21 cellular contexts compared by ENCODE assay signal in genomic region chr7:33486626-33487025, GRCh38.
DNase-seq lines count a peak whose midpoint lies in the region; ATAC-seq, FAIRE-seq and TF ChIP-seq lines count a peak whose summit lies in the region.
"Had no signal": no experiment of that assay in that cellular context is flagged by ENCODE, and none has a peak within 500 bp of the region (broad histone marks: within the 10 kb centered on the region; RNA-seq: fewer than 3 reads in every experiment).

No MANE protein-coding gene starts in this region.

- no peaks in the 10 kb centered on the region for H3K9me3 ChIP-seq in OCI-LY3 (ENCODE audit: insufficient read depth, low read length)
- H3K9me3 ChIP-seq: BLaER1 had no signal

- H3K4me1 ChIP-seq in OCI-LY3 (ENCODE audit: low read length): peaks cover 44% of the 10 kb centered on the region
- H3K4me1 ChIP-seq: BLaER1 had no signal

- H3K36me3 ChIP-seq in OCI-LY3 (replicated peaks; ENCODE audit: low read depth, low read length): no peaks in the 10 kb centered on the region
- H3K36me3 ChIP-seq: BLaER1 had no signal

- no peak for FAIRE-seq in GM12891 (lab: Jason Lieb, UNC)
- FAIRE-seq: GM19239, H54, HTR-8/SVneo, K562 had no signal

- DNase-seq in GM12891 (ENCODE audit: insufficient read length, low spot score) (no peak), NK-92 (lab: John Stamatoyannopoulos, UW; ENCODE audit: unreplicated experiment) (no peak), cardiac septum (ENCODE audit: low spot score) (no peak), NCI-H2227 (lab: John Stamatoyannopoulos, UW; ENCODE audit: unreplicated experiment) (no peak)
- DNase-seq: 8988T; Calu3; CD4-positive, alpha-beta memory T cell; DMS79 treated with DMSO at 0.1 percent for 48 hours; GF-D8; HCEC 1CT; IMR-90 had no signal

- no peak overlapping the region for H2AFZ ChIP-seq in OCI-LY3 (ENCODE audit: low read depth, low read length)
- H2AFZ ChIP-seq: GM23338 had no signal

- no peaks in the 10 kb centered on the region for H4K20me1 ChIP-seq in OCI-LY3 (ENCODE audit: insufficient read depth, low read length)
- H4K20me1 ChIP-seq: BLaER1 had no signal

- TF ChIP-seq CTCF in OCI-LY3 (IDR thresholded peaks at IDR 0.05; ENCODE audit: low read depth, low read length): no peak

- no peaks in the 10 kb centered on the region for H3K79me2 ChIP-seq in OCI-LY3 (ENCODE audit: low read length)

- peak overlapping the region; percentile 77 for H3K27ac ChIP-seq in OCI-LY3 (ENCODE audit: low read length)
- H3K27ac ChIP-seq: BLaER1 had no signal

- intact Hi-C loops in cardiac septum (cut with DNase I): no loop called here

- peak overlapping the region; percentile 39; the same call in 1 of the 2 replicates for H3K9ac ChIP-seq in OCI-LY3 (ENCODE audit: low read length)
- H3K9ac ChIP-seq: BLaER1 had no signal

- ATAC-seq in GM21786 (IDR thresholded peaks at IDR 0.05; ENCODE audit: unreplicated experiment): peak; percentile 44
- peak; percentile 48 for ATAC-seq in HG03432 (IDR thresholded peaks at IDR 0.05; ENCODE audit: unreplicated experiment)
- ATAC-seq in GM21737 (IDR thresholded peaks at IDR 0.05; ENCODE audit: unreplicated experiment): no peak
- ATAC-seq: GM23338, K562 had no signal

- peak overlapping the region; percentile 47 for H3K4me2 ChIP-seq in OCI-LY3 (ENCODE audit: low read length)
- H3K4me2 ChIP-seq: BLaER1, GM23338 had no signal

- TF ChIP-seq POLR2A in GM12891 (IDR thresholded peaks at IDR 0.05; ENCODE audit: low read depth, low read length): no peak

- H3K27me3 ChIP-seq in OCI-LY3 (ENCODE audit: low read depth, low read length): no peaks in the 10 kb centered on the region
- H3K27me3 ChIP-seq: BLaER1 had no signal

- H3K4me3 ChIP-seq in OCI-LY3 (ENCODE audit: low read length): 0 out of 2 replicates have a peak overlapping the region, but pooled peaks have one; percentile 5
- H3K4me3 ChIP-seq: BLaER1, GM23338, K562 had no signal

TF ChIP-seq in GM12891, 5 proteins besides CTCF, POLR2A, EP300 and RAD21:
- TF ChIP-seq SPI1 (IDR thresholded peaks at IDR 0.05; ENCODE audit: low read depth, low read length): peak; percentile 12; the same call in 1 of the 2 replicates
- TF ChIP-seq PAX5 (IDR thresholded peaks at IDR 0.05; ENCODE audit: insufficient read depth, low read length, severe bottlenecking): no peak
